ENCODE assay signal across 12 cellular contexts in genomic region chr1:190479537-190479936, GRCh38. TPM values are rescaled to one million over a fixed set of nuclear protein-coding genes. Genes with fewer than 3 reads are reported as not detected.
DNase-seq lines count a peak whose midpoint lies in the region; ATAC-seq lines count a peak whose summit lies in the region.
"Had no signal": no experiment of that assay in that cellular context is flagged by ENCODE, and none has a peak within 500 bp of the region (broad histone marks: within the 10 kb centered on the region; RNA-seq: fewer than 3 reads in every experiment).

No MANE protein-coding gene starts in this region.

- peak overlapping the region; percentile 81 for H3K4me3 ChIP-seq in SK-N-MC

- H3K9me3 ChIP-seq in SK-N-MC (ENCODE audit: low read depth, low read length) = no peaks in the 10 kb centered on the region

- no peak for ATAC-seq in GM18519 (IDR thresholded peaks at IDR 0.05; ENCODE audit: low FRiP score, unreplicated experiment)
- ATAC-seq: effector memory CD8-positive, alpha-beta T cell had no signal

- 0 out of 2 replicates have a peak overlapping the region, but pooled peaks have one; percentile 21 for H3K27ac ChIP-seq in SK-N-MC

- H3K36me3 ChIP-seq in SK-N-MC (ENCODE audit: insufficient read depth, low read length) = no peaks in the 10 kb centered on the region

- no peak overlapping the region for H3K9ac ChIP-seq in SK-N-MC (ENCODE audit: insufficient read length)

- DNase-seq in COR-L47 (lab: John Stamatoyannopoulos, UW) (peak; percentile 50), NCI-H1048 (lab: John Stamatoyannopoulos, UW) (peak; percentile 40), SK-N-MC (ENCODE audit: low read depth, low spot score) (no peak), medulla oblongata (ENCODE audit: extremely low spot score) (peak; percentile 45), dermis blood vessel endothelial cell (no peak), inferior parietal cortex (ENCODE audit: extremely low spot score) (no peak)
- DNase-seq in stimulated activated CD4-positive, alpha-beta T cell treated with anti-CD3 and anti-CD28 coated beads, Interleukin-1b, Interleukin-23, amount 100 ng/mL, for 48 hours = no peak
- DNase-seq: CD8-positive, alpha-beta memory T cell; effector memory CD8-positive, alpha-beta T cell had no signal

RNA-seq across cellular contexts. Expression of gene BRINP3, which starts 1.9 kb away (rescaled TPM):
- total RNA-seq in dermis blood vessel endothelial cell = not detected in 2 replicates
- total RNA-seq: CD8-positive, alpha-beta memory T cell; mononuclear cell; T-helper 2 cell treated with Interferon-gamma antibody and Interleukin-4, amounts not matched to agents 100 ng/mL and 5 ng/mL, for 36 hours had no signal

Comparison
In these comparisons a context has a peak if more than half of its experiments do, and no peak if none do; other contexts are left out.
1. DNase-seq: peak in COR-L47 (single experiment), NCI-H1048 (single experiment) and medulla oblongata (single experiment); none in SK-N-MC (single experiment), dermis blood vessel endothelial cell (single experiment), inferior parietal cortex (single experiment) and stimulated activated CD4-positive, alpha-beta T cell treated with anti-CD3 and anti-CD28 coated beads, Interleukin-1b, Interleukin-23, amount 100 ng/mL, for 48 hours (single experiment).